In genomic region chr19:57651654-57651996, GRCh38 we compare ENCODE assay signal across 1 cellular context.
TF ChIP-seq lines count a peak whose summit lies in the region.

No MANE protein-coding gene starts in this region.

TF ChIP-seq in WTC11, 78 proteins besides CTCF, POLR2A, EP300 and RAD21 (continued from another document):
- TF ChIP-seq ZSCAN18 (CRISPR knock-in tag; IDR thresholded peaks at IDR 0.05) = no peak
- TF ChIP-seq CREM (CRISPR knock-in tag; IDR thresholded peaks at IDR 0.05) = no peak
